8 cellular contexts compared by ENCODE assay signal in genomic region chr5:126777974-126778674, GRCh38. TPM values are rescaled to one million over a fixed set of nuclear protein-coding genes. Genes with fewer than 3 reads are reported as not detected.
DNase-seq lines count a peak whose midpoint lies in the region; TF ChIP-seq lines count a peak whose summit lies in the region.

No MANE protein-coding gene starts in this region.

- H3K9me3 Mint-ChIP-seq in activated naive CD4-positive, alpha-beta T cell treated with anti-CD3 and anti-CD28 coated beads, Interleukin-2, amount 10 ng/mL, durations not matched to agents 7 days and 5 days, result no peaks in the 10 kb centered on the region

- peaks cover 34% of the 10 kb centered on the region for H3K36me3 Mint-ChIP-seq in activated naive CD4-positive, alpha-beta T cell treated with anti-CD3 and anti-CD28 coated beads, Interleukin-2, amount 10 ng/mL, durations not matched to agents 7 days and 5 days

- H3K27me3 Mint-ChIP-seq in activated naive CD4-positive, alpha-beta T cell treated with anti-CD3 and anti-CD28 coated beads, Interleukin-2, amount 10 ng/mL, durations not matched to agents 7 days and 5 days, result no peaks in the 10 kb centered on the region

- DNase-seq in GM04503 (ENCODE audit: low read depth) (peak; percentile 59), HFF-Myc (ENCODE audit: extremely low read depth, low read depth) (peak; percentile 83), MV-4-11 (lab: John Stamatoyannopoulos, UW) (peak; percentile 95), SK-MEL-5 (ENCODE audit: low read depth, low spot score) (peak; percentile 95), germinal center (ENCODE audit: low spot score) (peak; percentile 84), occipital lobe (lab: John Stamatoyannopoulos, UW) (peak; percentile 93)
- DNase-seq in activated naive CD4-positive, alpha-beta T cell treated with anti-CD3 and anti-CD28 coated beads, Interleukin-2, amount 10 ng/mL, durations not matched to agents 7 days and 5 days, result peak; percentile 98

- H3K27ac ChIP-seq in temporal lobe (ENCODE audit: low read depth, low read length), result peak overlapping the region; percentile 80

- H3K4me1 Mint-ChIP-seq in activated naive CD4-positive, alpha-beta T cell treated with anti-CD3 and anti-CD28 coated beads, Interleukin-2, amount 10 ng/mL, durations not matched to agents 7 days and 5 days, result peaks cover 46% of the 10 kb centered on the region

- no peak for TF ChIP-seq CTCF in HFF-Myc (IDR thresholded peaks at IDR 0.05; ENCODE audit: low read depth, low read length, missing control alignments)

- in situ Hi-C loops in SK-MEL-5 (cut with HindIII; ENCODE audit: low pct_unique_long_range_greater_than_20kb, low sequenced_read_pairs), result no loop called here

- H3K27ac Mint-ChIP-seq in activated naive CD4-positive, alpha-beta T cell treated with anti-CD3 and anti-CD28 coated beads, Interleukin-2, amount 10 ng/mL, durations not matched to agents 7 days and 5 days, result peak overlapping the region; percentile 99

- peak overlapping the region; percentile 73 for H3K4me3 ChIP-seq in HFF-Myc (replicated peaks; ENCODE audit: low read depth, low read length)

- CTCF ChIA-PET in activated naive CD4-positive, alpha-beta T cell treated with anti-CD3 and anti-CD28 coated beads, Interleukin-2, amount 10 ng/mL, durations not matched to agents 7 days and 5 days (lab: Charles Lee), result interaction anchor here (1.0 to 7.8 kb wide), 12 partner anchors 20 to 328 kb away, joined by 3 to 298 read pairs (median 10); partner anchors contain the start of gene PHAX

- H3K4me3 Mint-ChIP-seq in activated naive CD4-positive, alpha-beta T cell treated with anti-CD3 and anti-CD28 coated beads, Interleukin-2, amount 10 ng/mL, durations not matched to agents 7 days and 5 days, result peak overlapping the region; percentile 96

RNA-seq across cellular contexts. Expression of gene LMNB1, which starts 1.2 kb away (rescaled TPM):
- 44.2 and 44.6 TPM in 2 replicates for total RNA-seq in SK-MEL-5 (2014; rRNA removed; shearing (Covaris generic))
- polyA plus RNA-seq in SK-MEL-5 (2015; cell fraction: cytosol; rRNA removed), result 71.0 and 114 TPM in 2 replicates
- 23.7 and 34.7 TPM in 2 replicates for polyA plus RNA-seq in SK-MEL-5 (2015; cell fraction: nucleus; rRNA removed)
- 76.7 TPM for total RNA-seq in occipital lobe
- total RNA-seq in temporal lobe, result 55.8 TPM

Comparison
In these comparisons a context has a peak if more than half of its experiments do, and no peak if none do; other contexts are left out.
1. Peak in every context shown above with its lines: DNase-seq, H3K4me3 ChIP-seq and H3K27ac ChIP-seq.